Comparison of ENCODE assay signal across 9 cellular contexts in the genomic region with DNA sequence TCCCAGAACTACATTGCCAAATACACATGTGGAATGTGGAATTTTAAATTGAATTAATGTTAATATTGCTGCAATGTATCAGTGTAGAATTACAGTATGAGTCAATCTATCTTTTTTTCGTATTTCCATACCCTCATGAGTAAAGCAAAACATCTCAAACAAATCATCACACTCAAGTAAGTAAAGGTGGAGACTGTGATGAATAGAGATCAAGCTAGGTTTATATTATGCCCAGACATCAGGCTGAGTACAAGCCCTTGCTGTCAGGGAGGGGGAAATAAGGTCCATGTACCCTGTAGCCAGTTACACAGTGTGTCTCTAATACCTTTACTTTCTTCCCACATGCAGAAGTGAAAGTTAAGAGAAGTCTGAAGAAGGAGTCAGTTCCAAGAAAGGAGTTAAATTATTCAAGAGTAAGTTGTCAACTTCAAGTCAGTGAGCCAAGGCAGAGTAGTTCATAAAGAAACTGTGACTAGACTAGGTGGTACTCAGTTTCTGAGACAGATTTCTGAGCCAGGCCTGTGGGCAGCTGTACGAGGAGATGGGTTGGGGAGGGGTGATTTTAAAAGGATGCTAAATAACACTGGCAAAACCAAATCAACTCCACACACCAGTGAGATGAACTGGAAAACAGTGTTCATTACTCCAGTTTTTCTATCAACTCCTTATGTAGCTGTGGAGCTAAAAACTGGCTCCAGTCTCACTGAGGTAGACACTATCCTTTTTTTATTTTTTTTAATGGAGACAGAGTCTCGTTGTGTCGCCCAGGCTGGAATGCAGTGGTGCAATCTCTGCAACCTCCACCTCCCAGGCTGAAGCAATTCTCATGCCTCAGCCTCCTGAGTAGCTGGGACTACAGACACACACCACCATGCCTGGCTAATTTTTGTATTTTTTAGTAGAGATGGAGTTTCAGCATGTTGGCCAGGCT. TPM values are rescaled to one million over a fixed set of nuclear protein-coding genes. Genes with fewer than 3 reads are reported as not detected.
DNase-seq lines count a peak whose midpoint lies in the region; ATAC-seq, FAIRE-seq and TF ChIP-seq lines count a peak whose summit lies in the region.
"Had no signal": no experiment of that assay in that cellular context is flagged by ENCODE, and none has a peak within 500 bp of the region (broad histone marks: within the 10 kb centered on the region; RNA-seq: fewer than 3 reads in every experiment).

No MANE protein-coding gene starts in this region.

- no peaks in the 10 kb centered on the region for H3K27me3 ChIP-seq in ACC112 (ENCODE audit: insufficient read depth, low read length)

- peak overlapping the region; percentile 4 for H2AFZ ChIP-seq in ACC112 (ENCODE audit: low read length, unreplicated experiment)

- no peak for DNase-seq in activated CD8-positive, alpha-beta T cell treated with anti-CD3 and anti-CD28 coated beads, Interleukin-2, amount 10 ng/mL, durations not matched to agents 7 days and 5 days
- no peak for DNase-seq in middle frontal gyrus (ENCODE audit: extremely low spot score, low spot score)
- DNase-seq in NCI-H1092 (lab: John Stamatoyannopoulos, UW), result no peak
- no peak for DNase-seq in frontal cortex (ENCODE audit: low spot score in 2 of 2)
- no peak for DNase-seq in activated gamma-delta T cell (lab: John Stamatoyannopoulos, UW)

- H3K36me3 Mint-ChIP-seq in activated CD8-positive, alpha-beta T cell treated with anti-CD3 and anti-CD28 coated beads, Interleukin-2, amount 10 ng/mL, durations not matched to agents 7 days and 5 days (ENCODE audit: low read depth), result no peaks in the 10 kb centered on the region

- H3K4me1 ChIP-seq in ACC112 (ENCODE audit: control insufficient read depth, insufficient read depth, low read length, unreplicated experiment), result peaks cover 10% of the 10 kb centered on the region

- peak; percentile 13 for TF ChIP-seq POLR2A in GM19193 (IDR thresholded peaks at IDR 0.05; ENCODE audit: extremely low read depth, insufficient read depth, insufficient read length)

- H3K27ac Mint-ChIP-seq in activated CD8-positive, alpha-beta T cell treated with anti-CD3 and anti-CD28 coated beads, Interleukin-2, amount 10 ng/mL, durations not matched to agents 7 days and 5 days, result peak overlapping the region; percentile 26

- peak; percentile 63 for ATAC-seq in HG03060 (IDR thresholded peaks at IDR 0.05; ENCODE audit: low read depth, unreplicated experiment)
- ATAC-seq in activated CD8-positive, alpha-beta T cell treated with anti-CD3 and anti-CD28 coated beads, Interleukin-2, amount 10 ng/mL, durations not matched to agents 7 days and 5 days, result peak; percentile 30

- peaks cover 9% of the 10 kb centered on the region for H3K4me1 Mint-ChIP-seq in activated CD8-positive, alpha-beta T cell treated with anti-CD3 and anti-CD28 coated beads, Interleukin-2, amount 10 ng/mL, durations not matched to agents 7 days and 5 days (ENCODE audit: low read depth)

- H3K4me3 Mint-ChIP-seq in activated CD8-positive, alpha-beta T cell treated with anti-CD3 and anti-CD28 coated beads, Interleukin-2, amount 10 ng/mL, durations not matched to agents 7 days and 5 days, result no peak overlapping the region

- no peak for FAIRE-seq in frontal cortex (lab: Jason Lieb, UNC)
- FAIRE-seq: islet of Langerhans had no signal

- peak overlapping the region; percentile 9; the same call in 1 of the 2 replicates for H3K4me3 ChIP-seq in ACC112 (ENCODE audit: low read depth, low read length)

- POLR2A ChIA-PET in activated CD8-positive, alpha-beta T cell treated with anti-CD3 and anti-CD28 coated beads, Interleukin-2, amount 10 ng/mL, durations not matched to agents 7 days and 5 days (lab: Charles Lee), result no interaction called here

- H3K27me3 Mint-ChIP-seq in activated CD8-positive, alpha-beta T cell treated with anti-CD3 and anti-CD28 coated beads, Interleukin-2, amount 10 ng/mL, durations not matched to agents 7 days and 5 days (ENCODE audit: low read depth), result no peaks in the 10 kb centered on the region

- no peaks in the 10 kb centered on the region for H3K36me3 ChIP-seq in ACC112 (ENCODE audit: insufficient read depth, low read length)

- peak overlapping the region; percentile 30; the same call in 1 of the 2 replicates for H3K27ac ChIP-seq in ACC112 (ENCODE audit: low read depth, low read length)

- H3K79me2 ChIP-seq in ACC112 (ENCODE audit: control insufficient read depth, insufficient read depth, low read length, unreplicated experiment), result no peaks in the 10 kb centered on the region

- CTCF ChIA-PET in activated CD8-positive, alpha-beta T cell treated with anti-CD3 and anti-CD28 coated beads, Interleukin-2, amount 10 ng/mL, durations not matched to agents 7 days and 5 days (lab: Charles Lee), result interaction anchor here (0.6 to 1.0 kb wide), 3 partner anchors 25 to 1785 kb away, joined by 3 read pairs; no protein-coding TSS in a partner anchor

- H3K9me3 Mint-ChIP-seq in activated CD8-positive, alpha-beta T cell treated with anti-CD3 and anti-CD28 coated beads, Interleukin-2, amount 10 ng/mL, durations not matched to agents 7 days and 5 days (ENCODE audit: insufficient read depth), result no peaks in the 10 kb centered on the region

RNA-seq across cellular contexts. Expression of a gene that starts 23.8 kb away (rescaled TPM):
- total RNA-seq in activated CD8-positive, alpha-beta T cell treated with anti-CD3 and anti-CD28 coated beads, Interleukin-2, amount 10 ng/mL, durations not matched to agents 7 days and 5 days, result 10 to 100 TPM; 18.1 to 19.3 TPM
- total RNA-seq in frontal cortex, result 22.0 TPM
